8 cellular contexts compared by ENCODE assay signal in the genomic region with DNA sequence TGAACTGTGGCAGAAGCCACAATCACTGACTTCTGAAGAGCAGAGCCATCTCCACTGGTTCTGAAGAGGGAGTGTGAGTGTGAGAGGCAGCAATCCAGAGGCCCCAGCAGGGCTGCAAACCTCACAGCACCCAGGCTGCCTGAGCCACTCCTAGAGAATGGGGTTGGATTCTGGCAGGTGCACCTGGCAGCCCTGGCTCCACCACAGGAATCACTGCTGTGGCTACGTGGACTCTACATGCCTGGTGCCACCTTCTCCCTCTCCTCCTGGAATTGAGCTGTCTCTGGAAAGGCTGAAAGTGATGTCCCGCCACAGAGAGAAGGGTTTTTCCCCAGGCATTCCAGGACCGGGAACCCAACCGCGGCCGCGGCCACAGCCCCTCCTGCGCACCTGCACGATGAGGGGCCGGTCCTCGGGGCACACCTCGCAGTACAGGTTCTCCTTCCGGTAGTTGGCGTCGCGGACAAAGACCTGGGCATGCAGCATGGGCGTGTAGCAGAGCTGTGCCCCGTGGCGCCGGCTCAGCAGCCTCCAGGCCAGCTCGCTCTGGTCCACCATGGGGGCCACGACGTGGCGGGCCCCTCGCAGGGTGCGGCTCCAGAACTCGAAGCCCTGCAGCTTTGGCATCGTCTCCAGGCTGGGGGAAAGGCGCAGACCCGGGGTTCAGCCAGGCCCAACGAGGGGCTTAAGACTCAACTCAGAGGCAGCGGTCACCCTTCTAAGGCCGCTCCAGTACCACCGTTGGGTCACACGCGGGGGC. TPM values are rescaled to one million over a fixed set of nuclear protein-coding genes. Genes with fewer than 3 reads are reported as not detected.
DNase-seq lines count a peak whose midpoint lies in the region; ATAC-seq and TF ChIP-seq lines count a peak whose summit lies in the region.

No MANE protein-coding gene starts in this region.

- 66 to 67% methylated on average over 36 of the region's 36 CpGs for WGBS in ectodermal cell, 2 experiments

- H3K27ac Mint-ChIP-seq in natural killer cell treated with Interleukin-12 subunit alpha and Interleukin-12 subunit beta and Interleukin-15 and Interleukin-18, amount 100 ng/mL, for 72 hours = no peak overlapping the region

- peaks cover 0 to 9% of the 10 kb centered on the region in 2 donors for H3K4me1 Mint-ChIP-seq in natural killer cell treated with Interleukin-12 subunit alpha and Interleukin-12 subunit beta and Interleukin-15 and Interleukin-18, amount 100 ng/mL, for 72 hours (ENCODE audit: low read depth in 2 of 2)

- DNase-seq in GM06990 (ENCODE audit: extremely low read depth, insufficient read length) (peak; percentile 13), NCI-H510A (lab: John Stamatoyannopoulos, UW) (peak; percentile 57), GM19240 (ENCODE audit: insufficient read length, low spot score) (no peak)
- no peak for DNase-seq in natural killer cell treated with Interleukin-12 subunit alpha and Interleukin-12 subunit beta and Interleukin-15 and Interleukin-18, amount 100 ng/mL, for 72 hours (ENCODE audit: low spot score)
- DNase-seq in activated CD4-positive, CD25-positive, alpha-beta regulatory T cell treated with anti-CD3 and anti-CD28 coated beads, Interleukin-2, amount 50 U/mL, for 72 hours = no peak
- DNase-seq in activated CD4-positive, alpha-beta T cell treated with anti-CD3 and anti-CD28 coated beads for 4 hours = no peak

- H3K36me3 ChIP-seq in GM06990 (ENCODE audit: control insufficient read depth, insufficient read depth, low read length) (peaks cover 26% of the 10 kb centered on the region), ectodermal cell (ENCODE audit: control insufficient read depth, insufficient read depth, low read length) (peaks cover 6% of the 10 kb centered on the region)

- H3K9me3 ChIP-seq in ectodermal cell (ENCODE audit: control insufficient read depth, low read length) = no peaks in the 10 kb centered on the region

- no peaks in the 10 kb centered on the region for H3K27me3 Mint-ChIP-seq in natural killer cell treated with Interleukin-12 subunit alpha and Interleukin-12 subunit beta and Interleukin-15 and Interleukin-18, amount 100 ng/mL, for 72 hours

- H3K36me3 Mint-ChIP-seq in natural killer cell treated with Interleukin-12 subunit alpha and Interleukin-12 subunit beta and Interleukin-15 and Interleukin-18, amount 100 ng/mL, for 72 hours = no peaks in the 10 kb centered on the region

- TF ChIP-seq CTCF in GM06990 (IDR thresholded peaks at IDR 0.05; ENCODE audit: insufficient read depth, low read length, poor library complexity, severe bottlenecking) = no peak

- no peak overlapping the region for H3K27ac ChIP-seq in ectodermal cell (ENCODE audit: insufficient read depth, low read depth, low read length, poor library complexity, severe bottlenecking)

- H3K4me3 Mint-ChIP-seq in natural killer cell treated with Interleukin-12 subunit alpha and Interleukin-12 subunit beta and Interleukin-15 and Interleukin-18, amount 100 ng/mL, for 72 hours = peak overlapping the region; percentile 51

- H3K4me3 ChIP-seq in GM06990 (replicated peaks; ENCODE audit: low read depth, low read length) (peak overlapping the region; percentile 93), ectodermal cell (ENCODE audit: insufficient read depth, low read depth, low read length) (peak overlapping the region; percentile 89)

- peaks cover 5% of the 10 kb centered on the region for H3K4me1 ChIP-seq in ectodermal cell (ENCODE audit: control insufficient read depth, insufficient read depth, low read length)

- no peaks in the 10 kb centered on the region for H3K9me3 Mint-ChIP-seq in natural killer cell treated with Interleukin-12 subunit alpha and Interleukin-12 subunit beta and Interleukin-15 and Interleukin-18, amount 100 ng/mL, for 72 hours

- H3K27me3 ChIP-seq in GM06990 (replicated peaks; ENCODE audit: control insufficient read depth, insufficient read depth, low read length) (no peaks in the 10 kb centered on the region), ectodermal cell (ENCODE audit: control insufficient read depth, insufficient read depth, low read length, poor library complexity, severe bottlenecking) (no peaks in the 10 kb centered on the region)

- no peak for ATAC-seq in natural killer cell treated with Interleukin-12 subunit alpha and Interleukin-12 subunit beta and Interleukin-15 and Interleukin-18, amount 100 ng/mL, for 72 hours
- ATAC-seq in HG02623 (IDR thresholded peaks at IDR 0.05; ENCODE audit: unreplicated experiment) = no peak

RNA-seq across cellular contexts. Expression of gene DUS1L, which starts 1.0 kb away (rescaled TPM):
- 91.9 TPM for polyA plus RNA-seq in ectodermal cell (2013, experiment 1 of 4)
- polyA plus RNA-seq in ectodermal cell (2013, experiment 2 of 4) = 75.3 TPM
- polyA plus RNA-seq in ectodermal cell (2013, experiment 3 of 4) = 71.2 TPM
- 77.5 TPM for polyA plus RNA-seq in ectodermal cell (2013, experiment 4 of 4)
- total RNA-seq in natural killer cell treated with Interleukin-12 subunit alpha and Interleukin-12 subunit beta and Interleukin-15 and Interleukin-18, amount 100 ng/mL, for 72 hours = 100 to 1,000 TPM; 125 to 196 TPM

RNA-seq across cellular contexts. Expression of gene GPS1, which starts 12.9 kb away (rescaled TPM):
- polyA plus RNA-seq in ectodermal cell (2013, experiment 1 of 4) = 141 TPM
- polyA plus RNA-seq in ectodermal cell (2013, experiment 2 of 4) = 137 TPM
- polyA plus RNA-seq in ectodermal cell (2013, experiment 3 of 4) = 109 TPM
- polyA plus RNA-seq in ectodermal cell (2013, experiment 4 of 4) = 113 TPM
- 100 to 1,000 TPM; 112 to 114 TPM for total RNA-seq in natural killer cell treated with Interleukin-12 subunit alpha and Interleukin-12 subunit beta and Interleukin-15 and Interleukin-18, amount 100 ng/mL, for 72 hours

RNA-seq across cellular contexts. Expression of gene RFNG, which starts 13.0 kb away (rescaled TPM):
- 40.9 TPM for polyA plus RNA-seq in ectodermal cell (2013, experiment 1 of 4)
- 35.2 TPM for polyA plus RNA-seq in ectodermal cell (2013, experiment 2 of 4)
- polyA plus RNA-seq in ectodermal cell (2013, experiment 3 of 4) = 32.7 TPM
- 41.1 TPM for polyA plus RNA-seq in ectodermal cell (2013, experiment 4 of 4)
- 10 to 100 TPM; 18.2 to 23.1 TPM for total RNA-seq in natural killer cell treated with Interleukin-12 subunit alpha and Interleukin-12 subunit beta and Interleukin-15 and Interleukin-18, amount 100 ng/mL, for 72 hours

RNA-seq across cellular contexts. Expression of gene DCXR, which starts 27.1 kb away (rescaled TPM):
- 63.2 TPM for polyA plus RNA-seq in ectodermal cell (2013, experiment 1 of 4)
- polyA plus RNA-seq in ectodermal cell (2013, experiment 2 of 4) = 55.2 TPM
- polyA plus RNA-seq in ectodermal cell (2013, experiment 3 of 4) = 60.7 TPM
- polyA plus RNA-seq in ectodermal cell (2013, experiment 4 of 4) = 61.4 TPM
- 100 to 1,000 TPM in 1 of 2 donors, 10 to 100 TPM in 1; 95.7 to 136 TPM for total RNA-seq in natural killer cell treated with Interleukin-12 subunit alpha and Interleukin-12 subunit beta and Interleukin-15 and Interleukin-18, amount 100 ng/mL, for 72 hours

RNA-seq across cellular contexts. Expression of gene RAC3, which starts 33.1 kb away (rescaled TPM):
- polyA plus RNA-seq in ectodermal cell (2013, experiment 1 of 4) = 82.3 TPM
- polyA plus RNA-seq in ectodermal cell (2013, experiment 2 of 4) = 64.4 TPM
- 63.3 TPM for polyA plus RNA-seq in ectodermal cell (2013, experiment 3 of 4)
- 56.0 TPM for polyA plus RNA-seq in ectodermal cell (2013, experiment 4 of 4)
- 1 to 10 TPM; 3.0 to 6.1 TPM for total RNA-seq in natural killer cell treated with Interleukin-12 subunit alpha and Interleukin-12 subunit beta and Interleukin-15 and Interleukin-18, amount 100 ng/mL, for 72 hours

Comparison
In these comparisons a context has a peak if more than half of its experiments do, and no peak if none do; other contexts are left out.
1. DNase-seq: peak in GM06990 (single experiment) and NCI-H510A (single experiment); none in natural killer cell treated with Interleukin-12 subunit alpha and Interleukin-12 subunit beta and Interleukin-15 and Interleukin-18, amount 100 ng/mL, for 72 hours (single experiment), GM19240 (single experiment), activated CD4-positive, CD25-positive, alpha-beta regulatory T cell treated with anti-CD3 and anti-CD28 coated beads, Interleukin-2, amount 50 U/mL, for 72 hours (single experiment) and activated CD4-positive, alpha-beta T cell treated with anti-CD3 and anti-CD28 coated beads for 4 hours (0 of 2).